24 cellular contexts compared by ENCODE assay signal in genomic region chr21:37874904-37875780, GRCh38. TPM values are rescaled to one million over a fixed set of nuclear protein-coding genes. Genes with fewer than 3 reads are reported as not detected.
DNase-seq lines count a peak whose midpoint lies in the region; ATAC-seq and TF ChIP-seq lines count a peak whose summit lies in the region.
"Had no signal": no experiment of that assay in that cellular context is flagged by ENCODE, and none has a peak within 500 bp of the region (broad histone marks: within the 10 kb centered on the region; RNA-seq: fewer than 3 reads in every experiment).

No MANE protein-coding gene starts in this region.

- H3K56ac ChIP-seq in mesendoderm (ENCODE audit: low read length), result no peak overlapping the region

- H3K27me3 Mint-ChIP-seq in glutamatergic neuron (ENCODE audit: unreplicated experiment), result peaks cover 2% of the 10 kb centered on the region

- H3K9ac ChIP-seq in mesendoderm (ENCODE audit: low read length), result no peak overlapping the region

- no peak overlapping the region for H4K5ac ChIP-seq in mesendoderm (ENCODE audit: low read length)

- H3K36me3 ChIP-seq in mesendoderm (ENCODE audit: control insufficient read depth, insufficient read depth, low read length), result no peaks in the 10 kb centered on the region
- H3K36me3 ChIP-seq: BE2C, MG63, SJSA1 had no signal

- H3K18ac ChIP-seq in mesendoderm (ENCODE audit: low read length), result no peak overlapping the region

- intact Hi-C loops in Right ventricle myocardium inferior (cut with DNase I), result no loop called here
- intact Hi-C loops in right cardiac atrium (cut with DNase I), result no loop called here

- no peak for TF ChIP-seq CTCF in glutamatergic neuron (IDR thresholded peaks at IDR 0.05; ENCODE audit: partially characterized antibody, unreplicated experiment)

- H3K4me1 ChIP-seq in right cardiac atrium (ENCODE audit: control insufficient read depth, insufficient read depth, low read length), result no peaks in the 10 kb centered on the region
- H3K4me1 ChIP-seq in mesendoderm (ENCODE audit: control insufficient read depth, low read depth, low read length), result no peaks in the 10 kb centered on the region
- H3K4me1 ChIP-seq: BE2C had no signal

- peak; percentile 34 for ATAC-seq in Right ventricle myocardium inferior
- no peak for ATAC-seq in right cardiac atrium
- no peak for ATAC-seq in HG02588 (IDR thresholded peaks at IDR 0.05; ENCODE audit: unreplicated experiment)

- H2BK15ac ChIP-seq in mesendoderm (replicated peaks; ENCODE audit: low read depth), result no peak overlapping the region

- H3K27me3 ChIP-seq in right cardiac atrium (ENCODE audit: control insufficient read depth, insufficient read depth) (no peaks in the 10 kb centered on the region), mesendoderm (ENCODE audit: insufficient read depth, low read length, poor library complexity) (no peaks in the 10 kb centered on the region)
- H3K27me3 ChIP-seq: BE2C, MG63, SJSA1 had no signal

- H3K27ac Mint-ChIP-seq in glutamatergic neuron (ENCODE audit: unreplicated experiment), result no peak overlapping the region
- H3K27ac Mint-ChIP-seq: CD4-positive, alpha-beta memory T cell had no signal

- H3K4me3 ChIP-seq in right cardiac atrium (ENCODE audit: low read length), result no peak overlapping the region
- H3K4me3 ChIP-seq in Jurkat, Clone E6-1 (ENCODE audit: low read length), result no peak overlapping the region
- H3K4me3 ChIP-seq in mesendoderm (ENCODE audit: low read length), result no peak overlapping the region
- H3K4me3 ChIP-seq: MG63, SJSA1 had no signal

- no peak overlapping the region for H3K4me2 ChIP-seq in mesendoderm (ENCODE audit: low read length)

- H2BK5ac ChIP-seq in mesendoderm (ENCODE audit: low read length), result no peak overlapping the region

- no peak overlapping the region for H2BK120ac ChIP-seq in mesendoderm (ENCODE audit: low read depth, low read length)

- no peaks in the 10 kb centered on the region for H3K79me1 ChIP-seq in mesendoderm (ENCODE audit: low read length)

- no peaks in the 10 kb centered on the region for H3K79me2 ChIP-seq in mesendoderm (ENCODE audit: control insufficient read depth, insufficient read depth, low read length)

- H3K4me3 Mint-ChIP-seq in glutamatergic neuron (ENCODE audit: unreplicated experiment), result no peak overlapping the region
- H3K4me3 Mint-ChIP-seq: CD4-positive, alpha-beta memory T cell had no signal

- H3K36me3 Mint-ChIP-seq in glutamatergic neuron (ENCODE audit: unreplicated experiment), result peaks cover 5% of the 10 kb centered on the region
- H3K36me3 Mint-ChIP-seq: CD4-positive, alpha-beta memory T cell had no signal

- peaks cover 5% of the 10 kb centered on the region for H3K9me3 Mint-ChIP-seq in glutamatergic neuron (ENCODE audit: unreplicated experiment)

- no peak overlapping the region for H2AK5ac ChIP-seq in mesendoderm (ENCODE audit: low read length)

- H3K4me1 Mint-ChIP-seq in glutamatergic neuron (ENCODE audit: low read depth, unreplicated experiment), result peaks cover 27% of the 10 kb centered on the region
- H3K4me1 Mint-ChIP-seq: CD4-positive, alpha-beta memory T cell had no signal

- no peak overlapping the region for H4K8ac ChIP-seq in mesendoderm (ENCODE audit: low read depth, low read length)

- no peak overlapping the region for H3K23ac ChIP-seq in mesendoderm (ENCODE audit: low read length)

- 68% methylated on average over 10 of the region's 10 CpGs for WGBS in right cardiac atrium
- WGBS in mesendoderm (ENCODE audit: extremely low coverage, insufficient coverage, low lambda C conversion rate), result no CpG with 5 or more reads among the region's 10 CpGs

- DNase-seq in Right ventricle myocardium inferior (ENCODE audit: missing footprints) (no peak), right cardiac atrium (no peak), glutamatergic neuron (peak; percentile 31), mesendoderm (no peak), NCI-H2227 treated with DMSO at 0.1 percent for 48 hours (lab: John Stamatoyannopoulos, UW) (no peak)
- DNase-seq in Jurkat, Clone E6-1 (ENCODE audit: low read depth, low spot score), result peak; percentile 36
- DNase-seq: BE2C; CD4-positive, alpha-beta memory T cell; DMS53; EL; Karpas-422; MG63; NCI-H1092; NCI-H1436 treated with DMSO at 0.1 percent for 48 hours; NCI-H2029; NCI-H2171; NCI-H446; NCI-H526 treated with DMSO at 0.1 percent for 48 hours had no signal

- no peaks in the 10 kb centered on the region for H3K9me3 ChIP-seq in right cardiac atrium (ENCODE audit: control insufficient read depth, low read length)
- H3K9me3 ChIP-seq: BE2C, MG63, SJSA1 had no signal

- H3K4ac ChIP-seq in mesendoderm (ENCODE audit: low read depth, low read length), result no peak overlapping the region

- H3K27ac ChIP-seq in right cardiac atrium (ENCODE audit: low read length) (no peak overlapping the region), mesendoderm (ENCODE audit: low read depth, low read length) (no peak overlapping the region)
- H3K27ac ChIP-seq: SJSA1 had no signal

RNA-seq across cellular contexts. Expression of gene KCNJ6, which starts 41.1 kb away (rescaled TPM):
- total RNA-seq in Right ventricle myocardium inferior (not detected), right cardiac atrium (under 1 TPM in 1 of 4 donors, not detected in 3; 0.03 TPM), glutamatergic neuron (ENCODE audit: unreplicated experiment) (80.5 TPM)
- polyA plus RNA-seq in right cardiac atrium, result not detected
- not detected for polyA plus RNA-seq in Jurkat, Clone E6-1 (2012; ENCODE audit: insufficient read depth, insufficient read length)
- 0.13 TPM for polyA plus RNA-seq in mesendoderm (2013, experiment 1 of 2)
- polyA plus RNA-seq in mesendoderm (2013, experiment 2 of 2), result 0.13 TPM
- total RNA-seq: A172; CD4-positive, alpha-beta memory T cell; H4; HT1080; OCI-LY7 had no signal
- polyA plus RNA-seq: CD4-positive, alpha-beta memory T cell had no signal

Comparison
In these comparisons a context has a peak if more than half of its experiments do, and no peak if none do; other contexts are left out.
1. DNase-seq: peak in Jurkat, Clone E6-1 (single experiment) and glutamatergic neuron (single experiment); none in Right ventricle myocardium inferior (single experiment), right cardiac atrium (0 of 3), mesendoderm (single experiment) and NCI-H2227 treated with DMSO at 0.1 percent for 48 hours (single experiment).
2. RNA of gene KCNJ6, which starts 41.1 kb away (total RNA-seq): 80.5 TPM in glutamatergic neuron (single experiment); 0.03 TPM in right cardiac atrium and not detected in Right ventricle myocardium inferior (single experiment); every median in the first group is over 10 times any median in the second.